ENCODE assay signal across 8 cellular contexts in the genomic region with DNA sequence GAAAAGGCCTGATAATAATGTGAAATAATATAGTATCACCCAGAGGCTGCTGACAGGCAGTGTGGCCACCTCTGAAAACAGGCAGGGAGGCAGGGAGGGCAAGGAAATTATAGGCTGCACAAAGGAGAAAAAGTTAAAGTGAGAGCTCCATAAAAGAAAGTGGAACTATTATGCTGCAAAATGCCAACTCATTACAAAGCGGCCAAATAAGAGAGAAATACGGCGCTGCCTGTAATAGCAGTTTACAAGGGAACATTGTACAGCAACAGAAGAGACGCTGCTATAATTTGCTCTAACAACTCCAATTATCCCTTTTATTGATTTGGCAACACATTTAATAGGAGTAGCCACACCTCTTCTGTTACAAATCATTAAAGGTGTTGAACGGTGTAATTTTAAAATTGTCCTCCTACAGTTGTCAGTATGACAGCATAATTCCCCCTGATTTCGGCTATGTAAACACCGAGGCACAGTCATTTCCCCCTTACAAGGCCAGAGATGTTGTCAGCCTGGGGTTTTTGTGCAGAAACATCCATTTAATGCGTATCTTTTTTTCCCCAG.
DNase-seq lines count a peak whose midpoint lies in the region; ATAC-seq, FAIRE-seq and TF ChIP-seq lines count a peak whose summit lies in the region.

No MANE protein-coding gene starts in this region.

- H3K36me3 Mint-ChIP-seq in CD14-positive monocyte (no peaks in the 10 kb centered on the region), memory B cell (peaks cover 2% of the 10 kb centered on the region)
- no peaks in the 10 kb centered on the region for H3K36me3 Mint-ChIP-seq in activated CD8-positive, alpha-beta T cell treated with anti-CD3 and anti-CD28 coated beads, Interleukin-2, amount 10 ng/mL, durations not matched to agents 7 days and 5 days (ENCODE audit: low read depth)

- POLR2A ChIA-PET in activated CD8-positive, alpha-beta T cell treated with anti-CD3 and anti-CD28 coated beads, Interleukin-2, amount 10 ng/mL, durations not matched to agents 7 days and 5 days (lab: Charles Lee): no interaction called here

- H3K9me3 Mint-ChIP-seq in CD14-positive monocyte: peaks cover 5 to 10% (median 9%) of the 10 kb centered on the region in 7 donors
- no peaks in the 10 kb centered on the region for H3K9me3 Mint-ChIP-seq in activated CD8-positive, alpha-beta T cell treated with anti-CD3 and anti-CD28 coated beads, Interleukin-2, amount 10 ng/mL, durations not matched to agents 7 days and 5 days (ENCODE audit: insufficient read depth)
- peaks cover 5% of the 10 kb centered on the region for H3K9me3 Mint-ChIP-seq in memory B cell

- ATAC-seq in HG02884 (IDR thresholded peaks at IDR 0.05; ENCODE audit: unreplicated experiment) (peak; percentile 29), memory B cell (ENCODE audit: low read depth) (peak; percentile 9), GM21786 (IDR thresholded peaks at IDR 0.05; ENCODE audit: unreplicated experiment) (no peak), GM21390 (IDR thresholded peaks at IDR 0.05; ENCODE audit: unreplicated experiment) (no peak)
- ATAC-seq in activated CD8-positive, alpha-beta T cell treated with anti-CD3 and anti-CD28 coated beads, Interleukin-2, amount 10 ng/mL, durations not matched to agents 7 days and 5 days: peak; percentile 41

- DNase-seq in CD14-positive monocyte (ENCODE audit: low spot score): no peak
- DNase-seq in activated CD8-positive, alpha-beta T cell treated with anti-CD3 and anti-CD28 coated beads, Interleukin-2, amount 10 ng/mL, durations not matched to agents 7 days and 5 days: no peak
- no peak for DNase-seq in memory B cell (ENCODE audit: low spot score in 2 of 2)
- no peak for DNase-seq in HCEC 1CT
- no peak for DNase-seq in frontal cortex (ENCODE audit: low spot score in 2 of 2)

- FAIRE-seq in frontal cortex (lab: Jason Lieb, UNC): no peak

- intact Hi-C loops in CD14-positive monocyte (cut with micrococcal nuclease): no loop called here

- no peak for TF ChIP-seq CTCF in CD14-positive monocyte (IDR thresholded peaks at IDR 0.05)

- H3K27me3 Mint-ChIP-seq in CD14-positive monocyte (ENCODE audit: low read depth in 3 of 3) (peaks cover 5 to 26% (median 10%) of the 10 kb centered on the region in 3 donors), memory B cell (peaks cover 7% of the 10 kb centered on the region)
- H3K27me3 Mint-ChIP-seq in activated CD8-positive, alpha-beta T cell treated with anti-CD3 and anti-CD28 coated beads, Interleukin-2, amount 10 ng/mL, durations not matched to agents 7 days and 5 days (ENCODE audit: low read depth): peaks cover 4% of the 10 kb centered on the region

- H3K4me3 Mint-ChIP-seq in CD14-positive monocyte: peak overlapping the region; percentile 76 to 89
- H3K4me3 Mint-ChIP-seq in activated CD8-positive, alpha-beta T cell treated with anti-CD3 and anti-CD28 coated beads, Interleukin-2, amount 10 ng/mL, durations not matched to agents 7 days and 5 days: peak overlapping the region; percentile 73
- peak overlapping the region; percentile 84 for H3K4me3 Mint-ChIP-seq in memory B cell

- CTCF ChIA-PET in activated CD8-positive, alpha-beta T cell treated with anti-CD3 and anti-CD28 coated beads, Interleukin-2, amount 10 ng/mL, durations not matched to agents 7 days and 5 days (lab: Charles Lee): interaction anchor here (1.4 to 3.8 kb wide), 3 partner anchors 16 to 120 kb away, joined by 4 to 20 read pairs (median 15); partner anchors contain the start of gene MRM1

- H3K4me1 Mint-ChIP-seq in CD14-positive monocyte (peaks cover 19% of the 10 kb centered on the region), memory B cell (peaks cover 27% of the 10 kb centered on the region)
- H3K4me1 Mint-ChIP-seq in activated CD8-positive, alpha-beta T cell treated with anti-CD3 and anti-CD28 coated beads, Interleukin-2, amount 10 ng/mL, durations not matched to agents 7 days and 5 days (ENCODE audit: low read depth): peaks cover 54% of the 10 kb centered on the region

- H3K27ac Mint-ChIP-seq in CD14-positive monocyte: peak overlapping the region; percentile 22 to 82 (median 51)
- H3K27ac Mint-ChIP-seq in activated CD8-positive, alpha-beta T cell treated with anti-CD3 and anti-CD28 coated beads, Interleukin-2, amount 10 ng/mL, durations not matched to agents 7 days and 5 days: peak overlapping the region; percentile 95
- peak overlapping the region; percentile 87 for H3K27ac Mint-ChIP-seq in memory B cell

Comparison
In these comparisons a context has a peak if more than half of its experiments do, and no peak if none do; other contexts are left out.
1. ATAC-seq: peak in HG02884 (single experiment), activated CD8-positive, alpha-beta T cell treated with anti-CD3 and anti-CD28 coated beads, Interleukin-2, amount 10 ng/mL, durations not matched to agents 7 days and 5 days (single experiment) and memory B cell (single experiment); none in GM21786 (single experiment) and GM21390 (single experiment).
2. Peak in every context shown above with its lines, with median percentiles within 50 percentile points of each other: H3K27ac Mint-ChIP-seq and H3K4me3 Mint-ChIP-seq.